Comparison of ENCODE assay signal across 20 cellular contexts in genomic region chr17:81608082-81608481, GRCh38. TPM values are rescaled to one million over a fixed set of nuclear protein-coding genes. Genes with fewer than 3 reads are reported as not detected.
DNase-seq lines count a peak whose midpoint lies in the region; ATAC-seq and TF ChIP-seq lines count a peak whose summit lies in the region.
"Had no signal": no experiment of that assay in that cellular context is flagged by ENCODE, and none has a peak within 500 bp of the region (broad histone marks: within the 10 kb centered on the region; RNA-seq: fewer than 3 reads in every experiment).

No MANE protein-coding gene starts in this region.

- intact Hi-C loops in activated CD8-positive, alpha-beta T cell treated with anti-CD3 and anti-CD28 coated beads for 36 hours (cut with micrococcal nuclease), result no loop called here
- intact Hi-C loops in activated CD4-positive, alpha-beta memory T cell treated with anti-CD3 and anti-CD28 coated beads for 36 hours (cut with micrococcal nuclease), result no loop called here
- intact Hi-C loops in Calu3 (cut with micrococcal nuclease; ENCODE audit: unreplicated experiment), result no loop called here

- H3K27ac Mint-ChIP-seq in activated CD8-positive, alpha-beta T cell treated with anti-CD3 and anti-CD28 coated beads for 36 hours, result peak overlapping the region; percentile 46
- no peak overlapping the region for H3K27ac Mint-ChIP-seq in activated CD8-positive, alpha-beta T cell treated with anti-CD3 and anti-CD28 coated beads, Interleukin-2, amount 10 ng/mL, durations not matched to agents 7 days and 5 days
- H3K27ac Mint-ChIP-seq in activated CD4-positive, alpha-beta memory T cell treated with anti-CD3 and anti-CD28 coated beads for 36 hours, result peak overlapping the region; percentile 45
- peak overlapping the region; percentile 69 for H3K27ac Mint-ChIP-seq in stimulated activated effector memory CD8-positive, alpha-beta T cell treated with anti-CD3 and anti-CD28 coated beads, Interleukin-12 subunit alpha, Interleukin-12 subunit beta, amount 100 ng/mL, for 72 hours
- no peak overlapping the region for H3K27ac Mint-ChIP-seq in Calu3 (ENCODE audit: unreplicated experiment)

- ATAC-seq in activated CD8-positive, alpha-beta T cell treated with anti-CD3 and anti-CD28 coated beads for 36 hours, result peak; percentile 60
- ATAC-seq in activated CD8-positive, alpha-beta T cell treated with anti-CD3 and anti-CD28 coated beads, Interleukin-2, amount 10 ng/mL, durations not matched to agents 7 days and 5 days, result no peak
- ATAC-seq in stimulated activated effector memory CD8-positive, alpha-beta T cell treated with anti-CD3 and anti-CD28 coated beads, Interleukin-12 subunit alpha, Interleukin-12 subunit beta, amount 100 ng/mL, for 72 hours, result peak; percentile 92
- ATAC-seq in GM18907 (IDR thresholded peaks at IDR 0.05; ENCODE audit: unreplicated experiment), result no peak
- ATAC-seq: activated CD4-positive, CD25-positive, alpha-beta regulatory T cell treated with anti-CD3 and anti-CD28 coated beads, Interleukin-2, amount 50 U/mL, for 24 hours; left colon; mucosa of descending colon had no signal

- H3K4me3 Mint-ChIP-seq in activated CD8-positive, alpha-beta T cell treated with anti-CD3 and anti-CD28 coated beads for 36 hours, result no peak overlapping the region
- no peak overlapping the region for H3K4me3 Mint-ChIP-seq in activated CD8-positive, alpha-beta T cell treated with anti-CD3 and anti-CD28 coated beads, Interleukin-2, amount 10 ng/mL, durations not matched to agents 7 days and 5 days
- H3K4me3 Mint-ChIP-seq in activated CD4-positive, alpha-beta memory T cell treated with anti-CD3 and anti-CD28 coated beads for 36 hours, result no peak overlapping the region
- no peak overlapping the region for H3K4me3 Mint-ChIP-seq in stimulated activated effector memory CD8-positive, alpha-beta T cell treated with anti-CD3 and anti-CD28 coated beads, Interleukin-12 subunit alpha, Interleukin-12 subunit beta, amount 100 ng/mL, for 72 hours
- no peak overlapping the region for H3K4me3 Mint-ChIP-seq in Calu3 (ENCODE audit: low read depth, unreplicated experiment)

- no peaks in the 10 kb centered on the region for H3K9me3 Mint-ChIP-seq in activated CD8-positive, alpha-beta T cell treated with anti-CD3 and anti-CD28 coated beads for 36 hours
- no peaks in the 10 kb centered on the region for H3K9me3 Mint-ChIP-seq in activated CD8-positive, alpha-beta T cell treated with anti-CD3 and anti-CD28 coated beads, Interleukin-2, amount 10 ng/mL, durations not matched to agents 7 days and 5 days (ENCODE audit: insufficient read depth)
- no peaks in the 10 kb centered on the region for H3K9me3 Mint-ChIP-seq in activated CD4-positive, alpha-beta memory T cell treated with anti-CD3 and anti-CD28 coated beads for 36 hours
- no peaks in the 10 kb centered on the region for H3K9me3 Mint-ChIP-seq in stimulated activated effector memory CD8-positive, alpha-beta T cell treated with anti-CD3 and anti-CD28 coated beads, Interleukin-12 subunit alpha, Interleukin-12 subunit beta, amount 100 ng/mL, for 72 hours
- H3K9me3 Mint-ChIP-seq in Calu3 (ENCODE audit: low read depth, unreplicated experiment), result no peaks in the 10 kb centered on the region

- CTCF ChIA-PET in activated CD8-positive, alpha-beta T cell treated with anti-CD3 and anti-CD28 coated beads for 36 hours (lab: Charles Lee), result interaction anchor here (1.5 kb wide), 1 partner anchor 123 kb away, joined by 4 read pairs; no protein-coding TSS in a partner anchor
- CTCF ChIA-PET in activated CD8-positive, alpha-beta T cell treated with anti-CD3 and anti-CD28 coated beads, Interleukin-2, amount 10 ng/mL, durations not matched to agents 7 days and 5 days (lab: Charles Lee), result interaction anchor here (0.8 kb wide), 1 partner anchor 75 kb away, joined by 4 read pairs; the partner anchor contains the start of genes ARL16 and HGS
- CTCF ChIA-PET in activated CD4-positive, alpha-beta memory T cell treated with anti-CD3 and anti-CD28 coated beads for 36 hours (lab: Charles Lee), result no interaction called here
- CTCF ChIA-PET in Calu3 (lab: Charles Lee), result no interaction called here

- peak; percentile 25 for DNase-seq in activated CD8-positive, alpha-beta T cell treated with anti-CD3 and anti-CD28 coated beads for 36 hours
- DNase-seq in activated CD8-positive, alpha-beta T cell treated with anti-CD3 and anti-CD28 coated beads, Interleukin-2, amount 10 ng/mL, durations not matched to agents 7 days and 5 days, result no peak
- peak; percentile 29 for DNase-seq in activated CD4-positive, alpha-beta memory T cell treated with anti-CD3 and anti-CD28 coated beads for 36 hours
- DNase-seq in iris pigment epithelial cell (ENCODE audit: low read depth), result peak; percentile 50
- peak; percentile 5 to 51 for DNase-seq in stimulated activated effector memory CD8-positive, alpha-beta T cell treated with anti-CD3 and anti-CD28 coated beads, Interleukin-12 subunit alpha, Interleukin-12 subunit beta, amount 100 ng/mL, for 72 hours (ENCODE audit: low spot score in 2 of 2)
- no peak for DNase-seq in Calu3
- no peak for DNase-seq in effector CD4-positive, alpha-beta T cell
- DNase-seq: amniotic stem cell, foreskin melanocyte, GOT3, left colon, mucosa of descending colon, MV-4-11, NCI-H1930, NCI-H510A, SHP77 treated with DMSO at 0.1 percent for 48 hours had no signal

- peaks cover 42% of the 10 kb centered on the region for H3K36me3 Mint-ChIP-seq in activated CD8-positive, alpha-beta T cell treated with anti-CD3 and anti-CD28 coated beads for 36 hours (ENCODE audit: low read depth)
- peaks cover 58% of the 10 kb centered on the region for H3K36me3 Mint-ChIP-seq in activated CD8-positive, alpha-beta T cell treated with anti-CD3 and anti-CD28 coated beads, Interleukin-2, amount 10 ng/mL, durations not matched to agents 7 days and 5 days (ENCODE audit: low read depth)
- peaks cover 30% of the 10 kb centered on the region for H3K36me3 Mint-ChIP-seq in activated CD4-positive, alpha-beta memory T cell treated with anti-CD3 and anti-CD28 coated beads for 36 hours
- H3K36me3 Mint-ChIP-seq in stimulated activated effector memory CD8-positive, alpha-beta T cell treated with anti-CD3 and anti-CD28 coated beads, Interleukin-12 subunit alpha, Interleukin-12 subunit beta, amount 100 ng/mL, for 72 hours, result peaks cover 99% of the 10 kb centered on the region
- peaks cover 60% of the 10 kb centered on the region for H3K36me3 Mint-ChIP-seq in Calu3 (ENCODE audit: insufficient read depth, unreplicated experiment)

- no TSS peak for BruUV-seq in Calu3 (replicated peaks; lab: Mats Ljungman, UMichigan)

- no peaks in the 10 kb centered on the region for H3K27me3 Mint-ChIP-seq in activated CD8-positive, alpha-beta T cell treated with anti-CD3 and anti-CD28 coated beads for 36 hours
- no peaks in the 10 kb centered on the region for H3K27me3 Mint-ChIP-seq in activated CD8-positive, alpha-beta T cell treated with anti-CD3 and anti-CD28 coated beads, Interleukin-2, amount 10 ng/mL, durations not matched to agents 7 days and 5 days (ENCODE audit: low read depth)
- H3K27me3 Mint-ChIP-seq in activated CD4-positive, alpha-beta memory T cell treated with anti-CD3 and anti-CD28 coated beads for 36 hours, result no peaks in the 10 kb centered on the region
- no peaks in the 10 kb centered on the region for H3K27me3 Mint-ChIP-seq in Calu3 (ENCODE audit: unreplicated experiment)

- POLR2A ChIA-PET in activated CD8-positive, alpha-beta T cell treated with anti-CD3 and anti-CD28 coated beads for 36 hours (lab: Charles Lee), result interaction anchor here (1.0 to 1.3 kb wide), 4 partner anchors 12 to 54 kb away, joined by 3 to 5 read pairs (median 3); no protein-coding TSS in a partner anchor
- POLR2A ChIA-PET in activated CD8-positive, alpha-beta T cell treated with anti-CD3 and anti-CD28 coated beads, Interleukin-2, amount 10 ng/mL, durations not matched to agents 7 days and 5 days (lab: Charles Lee), result interaction anchor here (1.2 kb wide), 1 partner anchor 57 kb away, joined by 3 read pairs; no protein-coding TSS in a partner anchor
- POLR2A ChIA-PET in activated CD4-positive, alpha-beta memory T cell treated with anti-CD3 and anti-CD28 coated beads for 36 hours (lab: Charles Lee), result interaction anchor here (1.4 kb wide), 1 partner anchor 57 kb away, joined by 3 read pairs; no protein-coding TSS in a partner anchor

- H3K4me1 Mint-ChIP-seq in activated CD8-positive, alpha-beta T cell treated with anti-CD3 and anti-CD28 coated beads for 36 hours (ENCODE audit: low read depth), result peaks cover 8% of the 10 kb centered on the region
- peaks cover 18% of the 10 kb centered on the region for H3K4me1 Mint-ChIP-seq in activated CD8-positive, alpha-beta T cell treated with anti-CD3 and anti-CD28 coated beads, Interleukin-2, amount 10 ng/mL, durations not matched to agents 7 days and 5 days (ENCODE audit: low read depth)
- H3K4me1 Mint-ChIP-seq in activated CD4-positive, alpha-beta memory T cell treated with anti-CD3 and anti-CD28 coated beads for 36 hours (ENCODE audit: low read depth), result peaks cover 8% of the 10 kb centered on the region
- peaks cover 13% of the 10 kb centered on the region for H3K4me1 Mint-ChIP-seq in stimulated activated effector memory CD8-positive, alpha-beta T cell treated with anti-CD3 and anti-CD28 coated beads, Interleukin-12 subunit alpha, Interleukin-12 subunit beta, amount 100 ng/mL, for 72 hours
- no peaks in the 10 kb centered on the region for H3K4me1 Mint-ChIP-seq in Calu3 (ENCODE audit: low read depth, unreplicated experiment)

- no peak for TF ChIP-seq CTCF in activated CD8-positive, alpha-beta T cell treated with anti-CD3 and anti-CD28 coated beads for 36 hours (IDR thresholded peaks at IDR 0.05)
- no peak for TF ChIP-seq CTCF in Calu3 (IDR thresholded peaks at IDR 0.05; ENCODE audit: unreplicated experiment)

RNA-seq across cellular contexts. Expression of gene NPLOC4, which starts 28.8 kb away (rescaled TPM):
- 10 to 100 TPM; 75.9 to 87.7 TPM for total RNA-seq in activated CD8-positive, alpha-beta T cell treated with anti-CD3 and anti-CD28 coated beads for 36 hours
- 100 to 1,000 TPM; 113 TPM for total RNA-seq in activated CD8-positive, alpha-beta T cell treated with anti-CD3 and anti-CD28 coated beads, Interleukin-2, amount 10 ng/mL, durations not matched to agents 7 days and 5 days
- total RNA-seq in activated CD4-positive, alpha-beta memory T cell treated with anti-CD3 and anti-CD28 coated beads for 36 hours, result 10 to 100 TPM; 78.4 to 93.2 TPM
- 146 and 149 TPM in 2 replicates for total RNA-seq in Calu3 (2022)

RNA-seq across cellular contexts. Expression of gene TSPAN10, which starts 28.9 kb away (rescaled TPM):
- under 1 TPM; 0.18 to 0.22 TPM for total RNA-seq in activated CD8-positive, alpha-beta T cell treated with anti-CD3 and anti-CD28 coated beads for 36 hours
- total RNA-seq in activated CD8-positive, alpha-beta T cell treated with anti-CD3 and anti-CD28 coated beads, Interleukin-2, amount 10 ng/mL, durations not matched to agents 7 days and 5 days, result 1 to 10 TPM; 1.2 TPM
- under 1 TPM; 0.36 to 0.45 TPM for total RNA-seq in activated CD4-positive, alpha-beta memory T cell treated with anti-CD3 and anti-CD28 coated beads for 36 hours
- total RNA-seq in Calu3 (2022), result 2.9 and 4.2 TPM in 2 replicates

RNA-seq across cellular contexts. Expression of gene PDE6G, which starts 48.3 kb away (rescaled TPM):
- 10 to 100 TPM in 1 of 2 experiments, 1 to 10 TPM in 1; 8.9 to 11.4 TPM for total RNA-seq in activated CD8-positive, alpha-beta T cell treated with anti-CD3 and anti-CD28 coated beads for 36 hours
- 10 to 100 TPM; 76.5 to 80.3 TPM for total RNA-seq in activated CD8-positive, alpha-beta T cell treated with anti-CD3 and anti-CD28 coated beads, Interleukin-2, amount 10 ng/mL, durations not matched to agents 7 days and 5 days
- 1 to 10 TPM; 1.1 to 1.5 TPM for total RNA-seq in activated CD4-positive, alpha-beta memory T cell treated with anti-CD3 and anti-CD28 coated beads for 36 hours
- not detected in 2 replicates for total RNA-seq in Calu3 (2022)
- total RNA-seq: chondrocyte, tibial nerve had no signal

RNA-seq across cellular contexts. Expression of gene FAAP100, which starts 55.9 kb away (rescaled TPM):
- 10 to 100 TPM; 40.5 to 42.7 TPM for total RNA-seq in activated CD8-positive, alpha-beta T cell treated with anti-CD3 and anti-CD28 coated beads for 36 hours
- total RNA-seq in activated CD8-positive, alpha-beta T cell treated with anti-CD3 and anti-CD28 coated beads, Interleukin-2, amount 10 ng/mL, durations not matched to agents 7 days and 5 days, result 10 to 100 TPM; 39.2 to 43.6 TPM
- 10 to 100 TPM; 33.5 to 39.7 TPM for total RNA-seq in activated CD4-positive, alpha-beta memory T cell treated with anti-CD3 and anti-CD28 coated beads for 36 hours
- 39.4 and 39.7 TPM in 2 replicates for total RNA-seq in Calu3 (2022)

RNA-seq across cellular contexts. Expression of gene OXLD1, which starts 58.3 kb away (rescaled TPM):
- 10 to 100 TPM; 50.1 to 52.6 TPM for total RNA-seq in activated CD8-positive, alpha-beta T cell treated with anti-CD3 and anti-CD28 coated beads for 36 hours
- total RNA-seq in activated CD8-positive, alpha-beta T cell treated with anti-CD3 and anti-CD28 coated beads, Interleukin-2, amount 10 ng/mL, durations not matched to agents 7 days and 5 days, result 10 to 100 TPM; 48.5 to 52.3 TPM
- total RNA-seq in activated CD4-positive, alpha-beta memory T cell treated with anti-CD3 and anti-CD28 coated beads for 36 hours, result 10 to 100 TPM; 49.6 to 57.7 TPM
- 36.5 and 39.5 TPM in 2 replicates for total RNA-seq in Calu3 (2022)

Comparison
In these comparisons a context has a peak if more than half of its experiments do, and no peak if none do; other contexts are left out.
1. ATAC-seq: peak in activated CD8-positive, alpha-beta T cell treated with anti-CD3 and anti-CD28 coated beads for 36 hours (single experiment) and stimulated activated effector memory CD8-positive, alpha-beta T cell treated with anti-CD3 and anti-CD28 coated beads, Interleukin-12 subunit alpha, Interleukin-12 subunit beta, amount 100 ng/mL, for 72 hours (single experiment); none in activated CD8-positive, alpha-beta T cell treated with anti-CD3 and anti-CD28 coated beads, Interleukin-2, amount 10 ng/mL, durations not matched to agents 7 days and 5 days (single experiment) and GM18907 (single experiment).
2. DNase-seq: peak in activated CD8-positive, alpha-beta T cell treated with anti-CD3 and anti-CD28 coated beads for 36 hours (single experiment), activated CD4-positive, alpha-beta memory T cell treated with anti-CD3 and anti-CD28 coated beads for 36 hours (single experiment), iris pigment epithelial cell (single experiment) and stimulated activated effector memory CD8-positive, alpha-beta T cell treated with anti-CD3 and anti-CD28 coated beads, Interleukin-12 subunit alpha, Interleukin-12 subunit beta, amount 100 ng/mL, for 72 hours (2 of 2); none in activated CD8-positive, alpha-beta T cell treated with anti-CD3 and anti-CD28 coated beads, Interleukin-2, amount 10 ng/mL, durations not matched to agents 7 days and 5 days (single experiment), Calu3 (single experiment) and effector CD4-positive, alpha-beta T cell (single experiment).
3. H3K27ac Mint-ChIP-seq: peak in activated CD8-positive, alpha-beta T cell treated with anti-CD3 and anti-CD28 coated beads for 36 hours (single experiment), activated CD4-positive, alpha-beta memory T cell treated with anti-CD3 and anti-CD28 coated beads for 36 hours (single experiment) and stimulated activated effector memory CD8-positive, alpha-beta T cell treated with anti-CD3 and anti-CD28 coated beads, Interleukin-12 subunit alpha, Interleukin-12 subunit beta, amount 100 ng/mL, for 72 hours (single experiment); none in activated CD8-positive, alpha-beta T cell treated with anti-CD3 and anti-CD28 coated beads, Interleukin-2, amount 10 ng/mL, durations not matched to agents 7 days and 5 days (single experiment) and Calu3 (single experiment).
4. RNA of gene PDE6G, which starts 48.3 kb away (total RNA-seq): 76.5 to 80.3 TPM in activated CD8-positive, alpha-beta T cell treated with anti-CD3 and anti-CD28 coated beads, Interleukin-2, amount 10 ng/mL, durations not matched to agents 7 days and 5 days; 8.9 to 11.4 TPM in activated CD8-positive, alpha-beta T cell treated with anti-CD3 and anti-CD28 coated beads for 36 hours, 1.1 to 1.5 TPM in activated CD4-positive, alpha-beta memory T cell treated with anti-CD3 and anti-CD28 coated beads for 36 hours and not detected in Calu3; every median in the first group is over 4 times any median in the second.
5. CTCF ChIA-PET loops: an anchor here in activated CD8-positive, alpha-beta T cell treated with anti-CD3 and anti-CD28 coated beads for 36 hours (1.5 kb wide) and activated CD8-positive, alpha-beta T cell treated with anti-CD3 and anti-CD28 coated beads, Interleukin-2, amount 10 ng/mL, durations not matched to agents 7 days and 5 days (0.8 kb wide); none called in activated CD4-positive, alpha-beta memory T cell treated with anti-CD3 and anti-CD28 coated beads for 36 hours and Calu3.